ENCODE assay signal across 8 cellular contexts in genomic region chr5:115816226-115817042, GRCh38. TPM values are rescaled to one million over a fixed set of nuclear protein-coding genes. Genes with fewer than 3 reads are reported as not detected.
DNase-seq lines count a peak whose midpoint lies in the region; ATAC-seq, FAIRE-seq and TF ChIP-seq lines count a peak whose summit lies in the region.

Gene CDO1 (minus strand): TSS chr5:115816659. CDS start chr5:115816397, 262 bp downstream.

- no peaks in the 10 kb centered on the region for H3K9me1 ChIP-seq in endothelial cell of umbilical vein (replicated peaks; ENCODE audit: control insufficient read depth, extremely low read depth, insufficient read depth, low read length)

- POLR2A ChIA-PET in endothelial cell of umbilical vein (lab: Charles Lee): interaction anchor here (1.0 kb wide), 1 partner anchor 24 kb away, joined by 4 read pairs; no protein-coding TSS in a partner anchor
- POLR2A ChIA-PET in Caco-2 (lab: Charles Lee): no interaction called here

- peaks cover 27 to 38% of the 10 kb centered on the region in 2 experiments for H3K27me3 ChIP-seq in endothelial cell of umbilical vein (ENCODE audit: control insufficient read depth in 2 of 2, insufficient read depth in 2 of 2, low read length in 2 of 2)
- H3K27me3 ChIP-seq in lung (ENCODE audit: control insufficient read depth, insufficient read depth): no peaks in the 10 kb centered on the region
- no peaks in the 10 kb centered on the region for H3K27me3 ChIP-seq in Caco-2 (replicated peaks; ENCODE audit: control insufficient read depth, insufficient read depth, low read length)

- no peak for TF ChIP-seq POLR2A in endothelial cell of umbilical vein (IDR thresholded peaks at IDR 0.05; ENCODE audit: low read depth, low read length)

- H3K27ac ChIP-seq in endothelial cell of umbilical vein (ENCODE audit: insufficient read depth, low read depth, low read length) (no peak within 1 kb of the TSS), lung (ENCODE audit: low read depth in 1 of 2, low read length in 1 of 2) (peak within 1 kb of the TSS in 1 of 2 donors; percentile 65)

- WGBS in lung, 2 donors: 1 to 3% methylated on average over 60 to 69 of the region's 69 CpGs

- no peak within 1 kb of the TSS for H3K27ac Mint-ChIP-seq in stimulated activated naive CD8-positive, alpha-beta T cell treated with anti-CD3 and anti-CD28 coated beads, Interleukin-15, Interleukin-2, amounts not matched to agents 100 ng/mL and 50 ng/mL, for 24 hours
- no peak within 1 kb of the TSS for H3K27ac Mint-ChIP-seq in Caco-2 (ENCODE audit: unreplicated experiment)

- no peak for FAIRE-seq in endothelial cell of umbilical vein (lab: Jason Lieb, UNC)

- dilution Hi-C loops in endothelial cell of umbilical vein (cut with MboI; ENCODE audit: extremely low pct_ligation_motif_present, low sequenced_read_pairs): no loop called here

- TF ChIP-seq CTCF in HFF-Myc (IDR thresholded peaks at IDR 0.05; ENCODE audit: low read depth, low read length, missing control alignments): no peak
- no peak for TF ChIP-seq CTCF in endothelial cell of umbilical vein (IDR thresholded peaks at IDR 0.05; ENCODE audit: extremely low read depth in 1 of 2, insufficient read depth in 1 of 2, low read depth in 1 of 2, low read length in 2 of 2)
- no peak for TF ChIP-seq CTCF in lung (IDR thresholded peaks at IDR 0.05; ENCODE audit: control extremely low read depth, extremely low read depth)
- TF ChIP-seq CTCF in Caco-2 (IDR thresholded peaks at IDR 0.05; ENCODE audit: insufficient read depth in 1 of 2, low read depth in 1 of 2, low read length in 1 of 2, severe bottlenecking in 1 of 2, unreplicated experiment in 1 of 2): no peak

- H3K4me3 ChIP-seq in HFF-Myc (replicated peaks; ENCODE audit: low read depth, low read length) (peak within 1 kb of the TSS; percentile 46), endothelial cell of umbilical vein (replicated peaks in 1 of 3; ENCODE audit: insufficient read depth in 1 of 3, low read depth in 1 of 3, low read length in 3 of 3) (peak within 1 kb of the TSS; percentile 6 to 40 (median 24)), lung (peak within 1 kb of the TSS; percentile 4), Caco-2 (ENCODE audit: low read depth, low read length) (no peak within 1 kb of the TSS)

- H3K4me3 Mint-ChIP-seq in stimulated activated naive CD8-positive, alpha-beta T cell treated with anti-CD3 and anti-CD28 coated beads, Interleukin-15, Interleukin-2, amounts not matched to agents 100 ng/mL and 50 ng/mL, for 24 hours: peak within 1 kb of the TSS; percentile 82
- H3K4me3 Mint-ChIP-seq in Caco-2 (ENCODE audit: unreplicated experiment): no peak within 1 kb of the TSS

- DNase-seq in AG08396 (ENCODE audit: low spot score) (peak; percentile 61), HFF-Myc (ENCODE audit: extremely low read depth, low read depth) (no peak), endothelial cell of umbilical vein (ENCODE audit: low read depth, low spot score) (peak; percentile 53), lung (ENCODE audit: low spot score) (no peak), Caco-2 (no peak)
- peak; percentile 29 to 41 for DNase-seq in activated CD4-positive, alpha-beta T cell treated with anti-CD3 and anti-CD28 coated beads, Interleukin-2, amount 50 U/mL, for 48 hours

- H3K9ac ChIP-seq in endothelial cell of umbilical vein (replicated peaks; ENCODE audit: extremely low read depth, insufficient read depth, low read length): peak within 1 kb of the TSS; percentile 12

- CTCF ChIA-PET in endothelial cell of umbilical vein (lab: Charles Lee) (interaction anchor here (0.7 to 1.6 kb wide), 5 partner anchors 14 to 252 kb away, joined by 3 to 11 read pairs (median 3); no protein-coding TSS in a partner anchor), Caco-2 (lab: Charles Lee) (no interaction called here)

- H3K27me3 Mint-ChIP-seq in stimulated activated naive CD8-positive, alpha-beta T cell treated with anti-CD3 and anti-CD28 coated beads, Interleukin-15, Interleukin-2, amounts not matched to agents 100 ng/mL and 50 ng/mL, for 24 hours: peaks cover 91% of the 10 kb centered on the region
- H3K27me3 Mint-ChIP-seq in Caco-2 (ENCODE audit: insufficient read depth, unreplicated experiment): no peaks in the 10 kb centered on the region

- H3K4me1 ChIP-seq in endothelial cell of umbilical vein (ENCODE audit: control insufficient read depth, extremely low read depth, insufficient read depth, low read length) (peaks cover 6% of the 10 kb centered on the region), lung (ENCODE audit: control insufficient read depth in 2 of 2, insufficient read depth in 2 of 2, low read length in 2 of 2) (peaks cover 0 to 12% of the 10 kb centered on the region in 2 donors), Caco-2 (no peaks in the 10 kb centered on the region)

- no peaks in the 10 kb centered on the region for H3K9me3 ChIP-seq in endothelial cell of umbilical vein (replicated peaks; ENCODE audit: control insufficient read depth, insufficient read depth, low read length)
- peaks cover 0 to 2% of the 10 kb centered on the region in 2 donors for H3K9me3 ChIP-seq in lung (ENCODE audit: control insufficient read depth in 2 of 2, insufficient read depth in 1 of 2, low read length in 1 of 2)
- H3K9me3 ChIP-seq in Caco-2: no peaks in the 10 kb centered on the region

- intact Hi-C loops in endothelial cell of umbilical vein (cut with micrococcal nuclease): loop anchor here (2.0 kb wide), 1 partner anchor 22 kb away; no protein-coding TSS in a partner anchor
- intact Hi-C loops in Caco-2 (cut with micrococcal nuclease; ENCODE audit: unreplicated experiment): no loop called here

- no peaks in the 10 kb centered on the region for H3K79me2 ChIP-seq in endothelial cell of umbilical vein (ENCODE audit: control insufficient read depth, insufficient read depth, low read length)

- no TSS peak for BruUV-seq in endothelial cell of umbilical vein (replicated peaks; lab: Mats Ljungman, UMichigan)
- BruUV-seq in Caco-2 (replicated peaks; lab: Mats Ljungman, UMichigan): no TSS peak

- no peaks in the 10 kb centered on the region for H3K9me3 Mint-ChIP-seq in stimulated activated naive CD8-positive, alpha-beta T cell treated with anti-CD3 and anti-CD28 coated beads, Interleukin-15, Interleukin-2, amounts not matched to agents 100 ng/mL and 50 ng/mL, for 24 hours
- no peaks in the 10 kb centered on the region for H3K9me3 Mint-ChIP-seq in Caco-2 (ENCODE audit: unreplicated experiment)

- H3K36me3 Mint-ChIP-seq in stimulated activated naive CD8-positive, alpha-beta T cell treated with anti-CD3 and anti-CD28 coated beads, Interleukin-15, Interleukin-2, amounts not matched to agents 100 ng/mL and 50 ng/mL, for 24 hours (ENCODE audit: low read depth): no peaks in the 10 kb centered on the region
- no peaks in the 10 kb centered on the region for H3K36me3 Mint-ChIP-seq in Caco-2 (ENCODE audit: insufficient read depth, unreplicated experiment)

- H2AFZ ChIP-seq in endothelial cell of umbilical vein (ENCODE audit: low read depth, low read length): peak within 1 kb of the TSS; percentile 55

- H3K4me1 Mint-ChIP-seq in stimulated activated naive CD8-positive, alpha-beta T cell treated with anti-CD3 and anti-CD28 coated beads, Interleukin-15, Interleukin-2, amounts not matched to agents 100 ng/mL and 50 ng/mL, for 24 hours (ENCODE audit: low read depth): peaks cover 31% of the 10 kb centered on the region
- no peaks in the 10 kb centered on the region for H3K4me1 Mint-ChIP-seq in Caco-2 (ENCODE audit: low read depth, unreplicated experiment)

- H3K36me3 ChIP-seq in endothelial cell of umbilical vein (ENCODE audit: control insufficient read depth in 2 of 2, extremely low read depth in 1 of 2, insufficient read depth in 2 of 2, low read length in 2 of 2): no peaks in the 10 kb centered on the region
- no peaks in the 10 kb centered on the region for H3K36me3 ChIP-seq in lung (ENCODE audit: control insufficient read depth in 2 of 2, insufficient read depth in 2 of 2, low read length in 2 of 2)
- H3K36me3 ChIP-seq in Caco-2 (ENCODE audit: control insufficient read depth, insufficient read depth, low read length): no peaks in the 10 kb centered on the region

- ATAC-seq in lung (ENCODE audit: insufficient read depth, low FRiP score) (peak; percentile 58), HG03439 (IDR thresholded peaks at IDR 0.05; ENCODE audit: unreplicated experiment) (no peak)

- H4K20me1 ChIP-seq in endothelial cell of umbilical vein (replicated peaks; ENCODE audit: control insufficient read depth, extremely low read depth, insufficient read depth, low read length): no peaks in the 10 kb centered on the region

- H3K4me2 ChIP-seq in endothelial cell of umbilical vein (ENCODE audit: insufficient read depth, low read length): peak within 1 kb of the TSS; percentile 81

TF ChIP-seq in endothelial cell of umbilical vein, 7 proteins besides CTCF, POLR2A, EP300 and RAD21:
- TF ChIP-seq EZH2 (IDR thresholded peaks at IDR 0.05; ENCODE audit: borderline replicate concordance, low read depth, low read length, severe bottlenecking) (no peak), GATA2 (IDR thresholded peaks at IDR 0.05; ENCODE audit: insufficient read depth, insufficient read length, low read depth, low read length) (no peak)

RNA-seq across cellular contexts. Expression of gene CDO1, which starts in this region (rescaled TPM):
- total RNA-seq in endothelial cell of umbilical vein: 1.3 and 1.7 TPM in 2 replicates
- polyA plus RNA-seq in endothelial cell of umbilical vein: 1.1 and 1.3 TPM in 2 replicates
- polyA plus RNA-seq in endothelial cell of umbilical vein (2011; cell fraction: cytosol; rRNA removed): 0.75 and 0.98 TPM in 2 replicates
- 0.62 and 1.4 TPM in 2 replicates for polyA plus RNA-seq in endothelial cell of umbilical vein (2011; cell fraction: nucleus; rRNA removed)
- 0.35 and 0.63 TPM in 2 replicates for polyA plus RNA-seq in endothelial cell of umbilical vein (2012)
- 1.5 and 3.4 TPM in 2 replicates for polyA minus RNA-seq in endothelial cell of umbilical vein
- not detected for polyA minus RNA-seq in endothelial cell of umbilical vein (2011; cell fraction: cytosol; rRNA and poly(A)+ RNA removed)
- 1.8 TPM in 1 of 2 replicates, not detected in the other for polyA minus RNA-seq in endothelial cell of umbilical vein (2011; cell fraction: nucleus; rRNA and poly(A)+ RNA removed)
- total RNA-seq in lung: 10 to 100 TPM in 1 of 2 donors, 1 to 10 TPM in 1; 4.3 to 31.7 TPM
- 1 to 10 TPM; 2.9 to 5.4 TPM for polyA plus RNA-seq in lung
- not detected in 2 replicates for total RNA-seq in Caco-2 (2022)

Comparison
In these comparisons a context has a peak if more than half of its experiments do, and no peak if none do; other contexts are left out.
1. DNase-seq: peak in AG08396 (single experiment), activated CD4-positive, alpha-beta T cell treated with anti-CD3 and anti-CD28 coated beads, Interleukin-2, amount 50 U/mL, for 48 hours (2 of 2) and endothelial cell of umbilical vein (single experiment); none in HFF-Myc (single experiment), lung (single experiment) and Caco-2 (0 of 2).